ENCODE assay signal across 10 cellular contexts in the genomic region with DNA sequence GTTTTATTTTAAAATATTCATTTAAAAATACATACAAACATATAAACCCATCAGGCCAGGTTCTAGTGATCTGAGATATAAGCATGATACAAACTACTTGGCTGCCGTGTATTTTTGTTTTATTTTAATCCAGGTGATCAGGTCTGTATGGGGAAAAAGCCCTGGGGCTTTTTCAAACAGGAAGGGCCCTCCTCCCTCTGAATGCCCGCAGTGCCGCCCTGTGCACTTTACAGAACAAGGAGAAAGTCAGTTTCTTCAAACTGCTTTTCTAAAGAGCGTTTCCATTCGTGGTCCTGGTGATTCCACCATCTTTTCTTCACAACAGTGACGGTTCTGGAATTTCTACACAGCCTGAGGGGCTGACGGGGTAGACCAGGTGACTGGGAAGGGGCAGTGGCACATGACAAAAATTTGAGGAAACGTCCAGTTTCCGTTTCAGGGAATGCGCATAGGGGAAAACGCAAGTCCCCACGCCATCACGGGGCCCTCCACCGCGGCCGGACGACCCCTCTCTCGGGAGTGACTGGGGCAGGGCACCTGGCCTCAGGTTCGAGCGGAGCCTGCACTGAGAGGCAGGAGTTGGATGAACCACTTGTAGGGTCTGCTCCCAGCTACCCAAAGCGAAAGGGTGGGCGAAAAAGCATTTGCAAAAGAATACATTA. TPM values are rescaled to one million over a fixed set of nuclear protein-coding genes. Genes with fewer than 3 reads are reported as not detected.
DNase-seq lines count a peak whose midpoint lies in the region; ATAC-seq, FAIRE-seq and TF ChIP-seq lines count a peak whose summit lies in the region.
"Had no signal": no experiment of that assay in that cellular context is flagged by ENCODE, and none has a peak within 500 bp of the region (broad histone marks: within the 10 kb centered on the region; RNA-seq: fewer than 3 reads in every experiment).

No MANE protein-coding gene starts in this region.

- H3K4me3 ChIP-seq in left ventricle myocardium inferior = peak overlapping the region; percentile 87
- H3K4me3 ChIP-seq in rectal smooth muscle tissue (ENCODE audit: low read length) = peak overlapping the region; percentile 74

- no peak for FAIRE-seq in HTR-8/SVneo (lab: Jason Lieb, UNC)
- FAIRE-seq: TTC549 had no signal

- H3K9me3 Mint-ChIP-seq in activated CD8-positive, alpha-beta T cell treated with anti-CD3 and anti-CD28 coated beads, Interleukin-2, amount 10 ng/mL, durations not matched to agents 7 days and 5 days (ENCODE audit: insufficient read depth) = no peaks in the 10 kb centered on the region

- TF ChIP-seq CTCF in left ventricle myocardium inferior (IDR thresholded peaks at IDR 0.05; ENCODE audit: borderline replicate concordance) = no peak

- ATAC-seq in activated CD8-positive, alpha-beta T cell treated with anti-CD3 and anti-CD28 coated beads, Interleukin-2, amount 10 ng/mL, durations not matched to agents 7 days and 5 days = no peak
- no peak for ATAC-seq in GM21390 (IDR thresholded peaks at IDR 0.05; ENCODE audit: unreplicated experiment)

- peaks cover 52% of the 10 kb centered on the region for H3K27me3 Mint-ChIP-seq in activated CD8-positive, alpha-beta T cell treated with anti-CD3 and anti-CD28 coated beads, Interleukin-2, amount 10 ng/mL, durations not matched to agents 7 days and 5 days (ENCODE audit: low read depth)

- POLR2A ChIA-PET in activated CD8-positive, alpha-beta T cell treated with anti-CD3 and anti-CD28 coated beads, Interleukin-2, amount 10 ng/mL, durations not matched to agents 7 days and 5 days (lab: Charles Lee) = no interaction called here

- H3K36me3 Mint-ChIP-seq in activated CD8-positive, alpha-beta T cell treated with anti-CD3 and anti-CD28 coated beads, Interleukin-2, amount 10 ng/mL, durations not matched to agents 7 days and 5 days (ENCODE audit: low read depth) = no peaks in the 10 kb centered on the region

- H3K27ac ChIP-seq in left ventricle myocardium inferior (replicated peaks) (peak overlapping the region; percentile 99), rectal smooth muscle tissue (ENCODE audit: low read depth, low read length) (peak overlapping the region; percentile 92)
- H3K27ac ChIP-seq: C4-2B had no signal

- H3K4me1 ChIP-seq in left ventricle myocardium inferior = peaks cover 51% of the 10 kb centered on the region
- H3K4me1 ChIP-seq in rectal smooth muscle tissue (ENCODE audit: control insufficient read depth, insufficient read depth, low read length) = peaks cover 9% of the 10 kb centered on the region

- intact Hi-C loops in left ventricle myocardium inferior (cut with micrococcal nuclease) = no loop called here

- H3K4me1 Mint-ChIP-seq in activated CD8-positive, alpha-beta T cell treated with anti-CD3 and anti-CD28 coated beads, Interleukin-2, amount 10 ng/mL, durations not matched to agents 7 days and 5 days (ENCODE audit: low read depth) = peaks cover 14% of the 10 kb centered on the region

- H3K36me3 ChIP-seq in left ventricle myocardium inferior (no peaks in the 10 kb centered on the region), rectal smooth muscle tissue (ENCODE audit: control insufficient read depth, insufficient read depth, low read length) (no peaks in the 10 kb centered on the region)

- H3K9ac ChIP-seq in rectal smooth muscle tissue (ENCODE audit: low read length) = peak overlapping the region; percentile 74

- H3K9me3 ChIP-seq in left ventricle myocardium inferior (replicated peaks) = no peaks in the 10 kb centered on the region

- no peak overlapping the region for H3K27ac Mint-ChIP-seq in activated CD8-positive, alpha-beta T cell treated with anti-CD3 and anti-CD28 coated beads, Interleukin-2, amount 10 ng/mL, durations not matched to agents 7 days and 5 days

- H3K4me3 Mint-ChIP-seq in activated CD8-positive, alpha-beta T cell treated with anti-CD3 and anti-CD28 coated beads, Interleukin-2, amount 10 ng/mL, durations not matched to agents 7 days and 5 days = peak overlapping the region; percentile 48

- CTCF ChIA-PET in activated CD8-positive, alpha-beta T cell treated with anti-CD3 and anti-CD28 coated beads, Interleukin-2, amount 10 ng/mL, durations not matched to agents 7 days and 5 days (lab: Charles Lee) = no interaction called here

- no peaks in the 10 kb centered on the region for H3K27me3 ChIP-seq in left ventricle myocardium inferior (ENCODE audit: low read depth)
- H3K27me3 ChIP-seq in rectal smooth muscle tissue (ENCODE audit: control insufficient read depth, insufficient read depth, low read length) = no peaks in the 10 kb centered on the region

- DNase-seq in NCI-H2081 (lab: John Stamatoyannopoulos, UW) (peak; percentile 51 to 61), NCI-H2081 treated with DMSO at 0.1 percent for 48 hours (lab: John Stamatoyannopoulos, UW) (no peak), left ventricle myocardium inferior (no peak), foreskin melanocyte (no peak), HTR-8/SVneo (ENCODE audit: insufficient read length, low spot score) (no peak)
- DNase-seq in activated CD8-positive, alpha-beta T cell treated with anti-CD3 and anti-CD28 coated beads, Interleukin-2, amount 10 ng/mL, durations not matched to agents 7 days and 5 days = no peak

RNA-seq across cellular contexts. Expression of gene SPTBN1, which starts 1.1 kb away (rescaled TPM):
- 100 to 1,000 TPM; 140 to 147 TPM for total RNA-seq in activated CD8-positive, alpha-beta T cell treated with anti-CD3 and anti-CD28 coated beads, Interleukin-2, amount 10 ng/mL, durations not matched to agents 7 days and 5 days
- 484 TPM for total RNA-seq in left ventricle myocardium inferior

Comparison
In these comparisons a context has a peak if more than half of its experiments do, and no peak if none do; other contexts are left out.
1. DNase-seq: peak in NCI-H2081 (2 of 2); none in NCI-H2081 treated with DMSO at 0.1 percent for 48 hours (single experiment), activated CD8-positive, alpha-beta T cell treated with anti-CD3 and anti-CD28 coated beads, Interleukin-2, amount 10 ng/mL, durations not matched to agents 7 days and 5 days (single experiment), left ventricle myocardium inferior (single experiment), foreskin melanocyte (single experiment) and HTR-8/SVneo (single experiment).